In the genomic region with DNA sequence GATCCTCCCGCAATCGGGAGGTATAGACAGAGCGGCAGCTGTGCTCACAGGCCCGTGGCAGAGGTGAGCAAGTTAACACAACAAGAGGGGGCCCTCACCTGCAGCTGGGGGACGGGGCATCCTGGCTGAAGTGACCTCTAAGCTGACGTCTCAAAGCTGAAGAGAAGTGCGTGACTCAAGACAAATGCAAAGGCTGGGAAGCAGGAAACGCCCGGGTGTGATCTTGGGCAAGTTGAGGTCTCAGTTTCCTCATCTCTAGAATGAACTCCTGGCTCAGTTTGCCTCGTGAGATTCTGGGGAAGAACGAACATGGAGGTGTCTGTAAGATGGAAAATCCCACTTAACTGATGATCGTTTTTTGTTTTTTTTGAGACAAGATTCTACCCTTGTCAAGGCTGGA, we compare ENCODE assay signal across 1 cellular context.
TF ChIP-seq lines count a peak whose summit lies in the region.

No MANE protein-coding gene starts in this region.

TF ChIP-seq in WTC11, 78 proteins besides CTCF, POLR2A, EP300 and RAD21 (continued from another document):
- TF ChIP-seq, protein P1, sequence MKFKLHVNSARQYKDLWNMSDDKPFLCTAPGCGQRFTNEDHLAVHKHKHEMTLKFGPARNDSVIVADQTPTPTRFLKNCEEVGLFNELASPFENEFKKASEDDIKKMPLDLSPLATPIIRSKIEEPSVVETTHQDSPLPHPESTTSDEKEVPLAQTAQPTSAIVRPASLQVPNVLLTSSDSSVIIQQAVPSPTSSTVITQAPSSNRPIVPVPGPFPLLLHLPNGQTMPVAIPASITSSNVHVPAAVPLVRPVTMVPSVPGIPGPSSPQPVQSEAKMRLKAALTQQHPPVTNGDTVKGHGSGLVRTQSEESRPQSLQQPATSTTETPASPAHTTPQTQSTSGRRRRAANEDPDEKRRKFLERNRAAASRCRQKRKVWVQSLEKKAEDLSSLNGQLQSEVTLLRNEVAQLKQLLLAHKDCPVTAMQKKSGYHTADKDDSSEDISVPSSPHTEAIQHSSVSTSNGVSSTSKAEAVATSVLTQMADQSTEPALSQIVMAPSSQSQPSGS (CRISPR knock-in tag; IDR thresholded peaks at IDR 0.05; ENCODE audit: borderline replicate concordance, low read depth) = no peak
- no peak for TF ChIP-seq NR2C2 (CRISPR knock-in tag; IDR thresholded peaks at IDR 0.05)
- TF ChIP-seq, protein P2, sequence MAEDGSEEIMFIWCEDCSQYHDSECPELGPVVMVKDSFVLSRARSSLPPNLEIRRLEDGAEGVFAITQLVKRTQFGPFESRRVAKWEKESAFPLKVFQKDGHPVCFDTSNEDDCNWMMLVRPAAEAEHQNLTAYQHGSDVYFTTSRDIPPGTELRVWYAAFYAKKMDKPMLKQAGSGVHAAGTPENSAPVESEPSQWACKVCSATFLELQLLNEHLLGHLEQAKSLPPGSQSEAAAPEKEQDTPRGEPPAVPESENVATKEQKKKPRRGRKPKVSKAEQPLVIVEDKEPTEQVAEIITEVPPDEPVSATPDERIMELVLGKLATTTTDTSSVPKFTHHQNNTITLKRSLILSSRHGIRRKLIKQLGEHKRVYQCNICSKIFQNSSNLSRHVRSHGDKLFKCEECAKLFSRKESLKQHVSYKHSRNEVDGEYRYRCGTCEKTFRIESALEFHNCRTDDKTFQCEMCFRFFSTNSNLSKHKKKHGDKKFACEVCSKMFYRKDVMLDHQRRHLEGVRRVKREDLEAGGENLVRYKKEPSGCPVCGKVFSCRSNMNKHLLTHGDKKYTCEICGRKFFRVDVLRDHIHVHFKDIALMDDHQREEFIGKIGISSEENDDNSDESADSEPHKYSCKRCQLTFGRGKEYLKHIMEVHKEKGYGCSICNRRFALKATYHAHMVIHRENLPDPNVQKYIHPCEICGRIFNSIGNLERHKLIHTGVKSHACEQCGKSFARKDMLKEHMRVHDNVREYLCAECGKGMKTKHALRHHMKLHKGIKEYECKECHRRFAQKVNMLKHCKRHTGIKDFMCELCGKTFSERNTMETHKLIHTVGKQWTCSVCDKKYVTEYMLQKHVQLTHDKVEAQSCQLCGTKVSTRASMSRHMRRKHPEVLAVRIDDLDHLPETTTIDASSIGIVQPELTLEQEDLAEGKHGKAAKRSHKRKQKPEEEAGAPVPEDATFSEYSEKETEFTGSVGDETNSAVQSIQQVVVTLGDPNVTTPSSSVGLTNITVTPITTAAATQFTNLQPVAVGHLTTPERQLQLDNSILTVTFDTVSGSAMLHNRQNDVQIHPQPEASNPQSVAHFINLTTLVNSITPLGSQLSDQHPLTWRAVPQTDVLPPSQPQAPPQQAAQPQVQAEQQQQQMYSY (CRISPR knock-in tag; IDR thresholded peaks at IDR 0.05) = no peak
- TF ChIP-seq TP53 (CRISPR knock-in tag; IDR thresholded peaks at IDR 0.05) = no peak
- TF ChIP-seq, protein P3, sequence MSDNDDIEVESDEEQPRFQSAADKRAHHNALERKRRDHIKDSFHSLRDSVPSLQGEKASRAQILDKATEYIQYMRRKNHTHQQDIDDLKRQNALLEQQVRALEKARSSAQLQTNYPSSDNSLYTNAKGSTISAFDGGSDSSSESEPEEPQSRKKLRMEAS (CRISPR knock-in tag; IDR thresholded peaks at IDR 0.05) = no peak
- no peak for TF ChIP-seq ZBTB21 (CRISPR knock-in tag; IDR thresholded peaks at IDR 0.05; ENCODE audit: borderline replicate concordance)
- TF ChIP-seq ZNF263 (CRISPR knock-in tag; IDR thresholded peaks at IDR 0.05; ENCODE audit: low read depth) = no peak
- no peak for TF ChIP-seq NR3C1 (CRISPR knock-in tag; conservative IDR thresholded peaks at IDR 0.05; ENCODE audit: low read depth)
- TF ChIP-seq FOXP1 (CRISPR knock-in tag; IDR thresholded peaks at IDR 0.05; ENCODE audit: borderline replicate concordance) = no peak
- no peak for TF ChIP-seq NR1H2 (CRISPR knock-in tag; IDR thresholded peaks at IDR 0.05)
- TF ChIP-seq TEAD1 (CRISPR knock-in tag; IDR thresholded peaks at IDR 0.05) = no peak
